Comparison of ENCODE assay signal across 1 cellular context in the genomic region with DNA sequence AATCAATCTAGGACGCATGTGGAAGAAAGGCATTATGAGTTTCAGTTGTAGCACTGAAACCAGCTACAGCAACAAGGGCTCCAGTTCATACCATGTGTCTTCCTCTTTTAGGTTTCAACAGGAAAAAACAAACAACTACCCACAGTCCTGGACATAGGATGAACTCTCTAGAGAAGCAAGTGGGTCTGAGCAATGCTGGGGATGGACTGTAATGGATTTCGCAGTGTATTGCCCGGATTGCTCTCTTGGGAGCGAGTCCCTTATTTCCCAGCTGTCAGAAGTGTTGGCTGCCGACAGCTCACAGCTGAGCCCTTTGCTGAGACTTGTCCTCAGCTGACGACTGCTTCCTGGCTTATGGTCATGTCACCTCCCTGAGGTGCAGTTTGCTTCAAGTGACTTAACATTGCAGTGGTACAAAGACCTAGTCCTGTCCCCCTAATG.
TF ChIP-seq lines count a peak whose summit lies in the region.

No MANE protein-coding gene starts in this region.

TF ChIP-seq in HepG2, 621 proteins besides CTCF, POLR2A, EP300 and RAD21 (continued from another document):
- TF ChIP-seq, protein P1, sequence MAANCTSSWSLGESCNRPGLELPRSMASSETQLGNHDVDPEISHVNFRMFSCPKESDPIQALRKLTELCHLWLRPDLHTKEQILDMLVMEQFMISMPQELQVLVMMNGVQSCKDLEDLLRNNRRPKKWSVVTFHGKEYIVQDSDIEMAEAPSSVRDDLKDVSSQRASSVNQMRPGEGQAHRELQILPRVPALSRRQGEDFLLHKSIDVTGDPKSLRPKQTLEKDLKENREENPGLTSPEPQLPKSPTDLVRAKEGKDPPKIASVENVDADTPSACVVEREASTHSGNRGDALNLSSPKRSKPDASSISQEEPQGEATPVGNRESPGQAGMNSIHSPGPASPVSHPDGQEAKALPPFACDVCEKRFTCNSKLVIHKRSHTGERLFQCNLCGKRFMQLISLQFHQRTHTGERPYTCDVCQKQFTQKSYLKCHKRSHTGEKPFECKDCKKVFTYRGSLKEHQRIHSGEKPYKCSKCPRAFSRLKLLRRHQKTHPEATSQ (CRISPR knock-in tag; IDR thresholded peaks at IDR 0.05; ENCODE audit: borderline replicate concordance): no peak
- TF ChIP-seq GLI4 (CRISPR knock-in tag; IDR thresholded peaks at IDR 0.05; ENCODE audit: borderline replicate concordance): no peak
- TF ChIP-seq, protein P2, sequence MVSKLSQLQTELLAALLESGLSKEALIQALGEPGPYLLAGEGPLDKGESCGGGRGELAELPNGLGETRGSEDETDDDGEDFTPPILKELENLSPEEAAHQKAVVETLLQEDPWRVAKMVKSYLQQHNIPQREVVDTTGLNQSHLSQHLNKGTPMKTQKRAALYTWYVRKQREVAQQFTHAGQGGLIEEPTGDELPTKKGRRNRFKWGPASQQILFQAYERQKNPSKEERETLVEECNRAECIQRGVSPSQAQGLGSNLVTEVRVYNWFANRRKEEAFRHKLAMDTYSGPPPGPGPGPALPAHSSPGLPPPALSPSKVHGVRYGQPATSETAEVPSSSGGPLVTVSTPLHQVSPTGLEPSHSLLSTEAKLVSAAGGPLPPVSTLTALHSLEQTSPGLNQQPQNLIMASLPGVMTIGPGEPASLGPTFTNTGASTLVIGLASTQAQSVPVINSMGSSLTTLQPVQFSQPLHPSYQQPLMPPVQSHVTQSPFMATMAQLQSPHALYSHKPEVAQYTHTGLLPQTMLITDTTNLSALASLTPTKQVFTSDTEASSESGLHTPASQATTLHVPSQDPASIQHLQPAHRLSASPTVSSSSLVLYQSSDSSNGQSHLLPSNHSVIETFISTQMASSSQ (IDR thresholded peaks at IDR 0.05; ENCODE audit: low read depth): no peak
- TF ChIP-seq, protein P2 (CRISPR knock-in tag; IDR thresholded peaks at IDR 0.05; ENCODE audit: borderline replicate concordance): no peak
- TF ChIP-seq JUND (CRISPR knock-in tag; IDR thresholded peaks at IDR 0.05): no peak
- no peak for TF ChIP-seq ZNF496 (CRISPR knock-in tag; IDR thresholded peaks at IDR 0.05; ENCODE audit: insufficient replicate concordance)
- TF ChIP-seq DNMT1 (CRISPR knock-in tag; IDR thresholded peaks at IDR 0.05): no peak
- TF ChIP-seq SP5 (CRISPR knock-in tag; IDR thresholded peaks at IDR 0.05; ENCODE audit: borderline replicate concordance, low read depth): no peak
- no peak for TF ChIP-seq SMARCE1 (IDR thresholded peaks at IDR 0.05; ENCODE audit: borderline replicate concordance)
